ENCODE assay signal across 2 cellular contexts in genomic region chr22:23909258-23909898, GRCh38.
A peak's percentile ranks its signal among the peaks of the same experiment; 100 is the strongest.
TF ChIP-seq lines count a peak whose summit lies in the region.

No MANE protein-coding gene starts in this region.

TF ChIP-seq in GM23338, 12 proteins besides CTCF, POLR2A, EP300 and RAD21:
- TF ChIP-seq ZNF331 (CRISPR knock-in tag; IDR thresholded peaks at IDR 0.05; ENCODE audit: low read depth) (no peak), EZH2 (IDR thresholded peaks at IDR 0.05; ENCODE audit: low read depth, unreplicated experiment) (no peak), REST (IDR thresholded peaks at IDR 0.05; ENCODE audit: unreplicated experiment) (no peak), JUNB (IDR thresholded peaks at IDR 0.05; ENCODE audit: unreplicated experiment) (no peak), STAT1 (IDR thresholded peaks at IDR 0.05; ENCODE audit: unreplicated experiment) (no peak), CREB1 (CRISPR knock-in tag; IDR thresholded peaks at IDR 0.05; ENCODE audit: low read depth) (no peak), NANOG (IDR thresholded peaks at IDR 0.05; ENCODE audit: borderline replicate concordance) (no peak), ZNF462 (CRISPR knock-in tag; IDR thresholded peaks at IDR 0.05) (no peak), POLR2AphosphoS5 (IDR thresholded peaks at IDR 0.05; ENCODE audit: low read depth) (no peak), EZH2phosphoT487 (IDR thresholded peaks at IDR 0.05; ENCODE audit: unreplicated experiment) (no peak)
- TF ChIP-seq, protein P1, sequence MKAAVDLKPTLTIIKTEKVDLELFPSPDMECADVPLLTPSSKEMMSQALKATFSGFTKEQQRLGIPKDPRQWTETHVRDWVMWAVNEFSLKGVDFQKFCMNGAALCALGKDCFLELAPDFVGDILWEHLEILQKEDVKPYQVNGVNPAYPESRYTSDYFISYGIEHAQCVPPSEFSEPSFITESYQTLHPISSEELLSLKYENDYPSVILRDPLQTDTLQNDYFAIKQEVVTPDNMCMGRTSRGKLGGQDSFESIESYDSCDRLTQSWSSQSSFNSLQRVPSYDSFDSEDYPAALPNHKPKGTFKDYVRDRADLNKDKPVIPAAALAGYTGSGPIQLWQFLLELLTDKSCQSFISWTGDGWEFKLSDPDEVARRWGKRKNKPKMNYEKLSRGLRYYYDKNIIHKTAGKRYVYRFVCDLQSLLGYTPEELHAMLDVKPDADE (IDR thresholded peaks at IDR 0.05): no peak

TF ChIP-seq in GM12878, 131 proteins besides CTCF, POLR2A, EP300 and RAD21:
- TF ChIP-seq, protein P2, sequence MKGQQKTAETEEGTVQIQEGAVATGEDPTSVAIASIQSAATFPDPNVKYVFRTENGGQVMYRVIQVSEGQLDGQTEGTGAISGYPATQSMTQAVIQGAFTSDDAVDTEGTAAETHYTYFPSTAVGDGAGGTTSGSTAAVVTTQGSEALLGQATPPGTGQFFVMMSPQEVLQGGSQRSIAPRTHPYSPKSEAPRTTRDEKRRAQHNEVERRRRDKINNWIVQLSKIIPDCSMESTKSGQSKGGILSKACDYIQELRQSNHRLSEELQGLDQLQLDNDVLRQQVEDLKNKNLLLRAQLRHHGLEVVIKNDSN (IDR thresholded peaks at IDR 0.05; ENCODE audit: borderline replicate concordance, extremely low read length, insufficient read depth, low read depth, low read length): no peak
- TF ChIP-seq NR2F1 (conservative IDR thresholded peaks at IDR 0.05) (no peak), YY1 (IDR thresholded peaks at IDR 0.05; ENCODE audit: low read depth, low read length) (0 out of 2 replicates have a peak, but pooled peaks have one; percentile 11)
